In the genomic region with DNA sequence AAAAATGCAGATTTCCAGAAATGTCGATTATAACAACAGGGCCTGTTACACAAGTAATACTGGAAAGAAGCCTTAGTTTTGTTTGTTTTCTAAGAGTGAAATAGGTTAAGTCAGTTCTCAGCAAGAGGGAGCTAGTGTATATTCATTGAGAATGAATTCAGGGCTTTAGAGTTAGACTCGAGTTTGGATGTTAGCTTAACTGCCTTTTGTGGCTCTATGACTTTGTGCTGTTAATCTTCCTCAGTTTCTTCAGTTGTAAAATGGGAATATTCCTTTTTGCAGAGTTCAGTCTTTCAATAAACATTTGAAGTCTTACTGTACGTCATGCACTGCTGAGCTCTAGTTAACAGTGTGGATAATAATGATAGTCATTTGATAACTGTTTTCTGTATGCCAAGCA, we compare ENCODE assay signal across 8 cellular contexts. TPM values are rescaled to one million over a fixed set of nuclear protein-coding genes. Genes with fewer than 3 reads are reported as not detected.
A peak's percentile ranks its signal among the peaks of the same experiment; 100 is the strongest.
DNase-seq lines count a peak whose midpoint lies in the region; ATAC-seq, FAIRE-seq and TF ChIP-seq lines count a peak whose summit lies in the region.

No MANE protein-coding gene starts in this region.

- H3K9me3 ChIP-seq in endothelial cell of umbilical vein (replicated peaks; ENCODE audit: control insufficient read depth, insufficient read depth, low read length) (no peaks in the 10 kb centered on the region), neuron (ENCODE audit: low read length) (no peaks in the 10 kb centered on the region)

- POLR2A ChIA-PET in activated CD4-positive, alpha-beta T cell treated with anti-CD3 and anti-CD28 coated beads for 36 hours (lab: Charles Lee): interaction anchor here (0.7 to 3.6 kb wide), 5 partner anchors 11 to 34 kb away, joined by 3 to 27 read pairs (median 14); a partner anchor contains a TSS
- POLR2A ChIA-PET in endothelial cell of umbilical vein (lab: Charles Lee): no interaction called here

- H3K79me2 ChIP-seq in endothelial cell of umbilical vein (ENCODE audit: control insufficient read depth, insufficient read depth, low read length): peaks cover 59% of the 10 kb centered on the region

- FAIRE-seq in RCC 7860 (lab: Jason Lieb, UNC): peak; percentile 12
- FAIRE-seq in endothelial cell of umbilical vein (lab: Jason Lieb, UNC): peak; percentile 77

- H3K27ac Mint-ChIP-seq in activated CD4-positive, alpha-beta T cell treated with anti-CD3 and anti-CD28 coated beads for 36 hours: peak overlapping the region; percentile 97

- H3K36me3 ChIP-seq in endothelial cell of umbilical vein (ENCODE audit: control insufficient read depth in 2 of 2, extremely low read depth in 1 of 2, insufficient read depth in 2 of 2, low read length in 2 of 2): peaks cover 0 to 2% of the 10 kb centered on the region in 2 experiments
- H3K36me3 ChIP-seq in neuron (ENCODE audit: insufficient read depth, low read length): peaks cover 12% of the 10 kb centered on the region

- H3K9ac ChIP-seq in endothelial cell of umbilical vein (replicated peaks; ENCODE audit: extremely low read depth, insufficient read depth, low read length): peak overlapping the region; percentile 84

- no peak for TF ChIP-seq CTCF in endothelial cell of umbilical vein (IDR thresholded peaks at IDR 0.05; ENCODE audit: extremely low read depth in 1 of 2, insufficient read depth in 1 of 2, low read depth in 1 of 2, low read length in 2 of 2)

- H3K4me1 ChIP-seq in endothelial cell of umbilical vein (ENCODE audit: control insufficient read depth, extremely low read depth, insufficient read depth, low read length) (peaks cover 46% of the 10 kb centered on the region), neuron (ENCODE audit: insufficient read depth, low read length) (peaks cover 41% of the 10 kb centered on the region)

- peak overlapping the region; percentile 99 for H3K4me2 ChIP-seq in endothelial cell of umbilical vein (ENCODE audit: insufficient read depth, low read length)

- H3K9me3 Mint-ChIP-seq in activated CD4-positive, alpha-beta T cell treated with anti-CD3 and anti-CD28 coated beads for 36 hours (ENCODE audit: low read depth): no peaks in the 10 kb centered on the region

- dilution Hi-C loops in endothelial cell of umbilical vein (cut with MboI; ENCODE audit: extremely low pct_ligation_motif_present, low sequenced_read_pairs): no loop called here

- no peak for ATAC-seq in activated CD4-positive, alpha-beta T cell treated with anti-CD3 and anti-CD28 coated beads for 36 hours
- ATAC-seq in GM18517 (IDR thresholded peaks at IDR 0.05; ENCODE audit: unreplicated experiment): no peak

- no TSS peak for BruUV-seq in endothelial cell of umbilical vein (replicated peaks; lab: Mats Ljungman, UMichigan)

- peak overlapping the region; percentile 69 to 98 (median 92) for H3K4me3 ChIP-seq in endothelial cell of umbilical vein (replicated peaks in 1 of 3; ENCODE audit: insufficient read depth in 1 of 3, low read depth in 1 of 3, low read length in 3 of 3)
- peak overlapping the region; percentile 78 for H3K4me3 ChIP-seq in neuron (ENCODE audit: low read length)

- H4K20me1 ChIP-seq in endothelial cell of umbilical vein (replicated peaks; ENCODE audit: control insufficient read depth, extremely low read depth, insufficient read depth, low read length): peaks cover 6% of the 10 kb centered on the region

- H3K27me3 Mint-ChIP-seq in activated CD4-positive, alpha-beta T cell treated with anti-CD3 and anti-CD28 coated beads for 36 hours: no peaks in the 10 kb centered on the region

- H3K4me3 Mint-ChIP-seq in activated CD4-positive, alpha-beta T cell treated with anti-CD3 and anti-CD28 coated beads for 36 hours: peak overlapping the region; percentile 89

- H3K27ac ChIP-seq in endothelial cell of umbilical vein (ENCODE audit: insufficient read depth, low read depth, low read length): peak overlapping the region; percentile 95

- H3K9me1 ChIP-seq in endothelial cell of umbilical vein (replicated peaks; ENCODE audit: control insufficient read depth, extremely low read depth, insufficient read depth, low read length): no peaks in the 10 kb centered on the region

- DNase-seq in activated CD4-positive, alpha-beta T cell treated with anti-CD3 and anti-CD28 coated beads for 36 hours: no peak
- DNase-seq in activated CD4-positive, alpha-beta T cell treated with anti-CD3 and anti-CD28 coated beads, Interleukin-2, amount 50 U/mL, for 1 hour: no peak
- DNase-seq in RCC 7860 (ENCODE audit: low spot score) (peak; percentile 4), endothelial cell of umbilical vein (ENCODE audit: low read depth, low spot score) (peak; percentile 70), T-helper 9 cell (no peak), NCI-H2081 treated with DMSO at 0.1 percent for 48 hours (lab: John Stamatoyannopoulos, UW) (no peak)

- no peaks in the 10 kb centered on the region for H3K27me3 ChIP-seq in endothelial cell of umbilical vein (ENCODE audit: control insufficient read depth in 2 of 2, insufficient read depth in 2 of 2, low read length in 2 of 2)
- H3K27me3 ChIP-seq in neuron (ENCODE audit: insufficient read depth, low read length): no peaks in the 10 kb centered on the region

- TF ChIP-seq POLR2A in endothelial cell of umbilical vein (IDR thresholded peaks at IDR 0.05; ENCODE audit: low read depth, low read length): no peak

- peaks cover 55% of the 10 kb centered on the region for H3K36me3 Mint-ChIP-seq in activated CD4-positive, alpha-beta T cell treated with anti-CD3 and anti-CD28 coated beads for 36 hours (ENCODE audit: low read depth)

- CTCF ChIA-PET in activated CD4-positive, alpha-beta T cell treated with anti-CD3 and anti-CD28 coated beads for 36 hours (lab: Charles Lee): interaction anchor here (1.2 to 3.1 kb wide), 5 partner anchors 10 to 33 kb away, joined by 4 to 15 read pairs (median 11); a partner anchor contains a TSS
- CTCF ChIA-PET in endothelial cell of umbilical vein (lab: Charles Lee): interaction anchor here (0.8 to 3.1 kb wide), 10 partner anchors 11 to 413 kb away, joined by 3 to 23 read pairs (median 4); a partner anchor contains a TSS

- H2AFZ ChIP-seq in endothelial cell of umbilical vein (ENCODE audit: low read depth, low read length) (no peak overlapping the region), neuron (ENCODE audit: low read depth, low read length) (no peak overlapping the region)

- peaks cover 45% of the 10 kb centered on the region for H3K4me1 Mint-ChIP-seq in activated CD4-positive, alpha-beta T cell treated with anti-CD3 and anti-CD28 coated beads for 36 hours

- intact Hi-C loops in activated CD4-positive, alpha-beta T cell treated with anti-CD3 and anti-CD28 coated beads for 36 hours (cut with DNase I, micrococcal nuclease): loop anchor here (1.0 to 10.0 kb wide), 7 partner anchors 15 to 811 kb away; a partner anchor contains a TSS
- intact Hi-C loops in endothelial cell of umbilical vein (cut with micrococcal nuclease): loop anchor here (1.0 to 5.0 kb wide), 3 partner anchors 31 to 229 kb away; a partner anchor contains a TSS

TF ChIP-seq in endothelial cell of umbilical vein, 7 proteins besides CTCF, POLR2A, EP300 and RAD21:
- TF ChIP-seq, protein P1, sequence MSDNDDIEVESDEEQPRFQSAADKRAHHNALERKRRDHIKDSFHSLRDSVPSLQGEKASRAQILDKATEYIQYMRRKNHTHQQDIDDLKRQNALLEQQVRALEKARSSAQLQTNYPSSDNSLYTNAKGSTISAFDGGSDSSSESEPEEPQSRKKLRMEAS (IDR thresholded peaks at IDR 0.05; ENCODE audit: insufficient read depth, insufficient read length): no peak
- TF ChIP-seq FOS (IDR thresholded peaks at IDR 0.05; ENCODE audit: borderline replicate concordance, insufficient read depth, low read length) (no peak), MYC (IDR thresholded peaks at IDR 0.05; ENCODE audit: low read depth, low read length) (no peak), JUN (IDR thresholded peaks at IDR 0.05; ENCODE audit: borderline replicate concordance, insufficient read depth, insufficient read length, low read depth) (no peak), POLR2AphosphoS5 (IDR thresholded peaks at IDR 0.05; ENCODE audit: insufficient read depth, low read depth, low read length) (no peak), EZH2 (IDR thresholded peaks at IDR 0.05; ENCODE audit: borderline replicate concordance, low read depth, low read length, severe bottlenecking) (no peak), GATA2 (IDR thresholded peaks at IDR 0.05; ENCODE audit: insufficient read depth, insufficient read length, low read depth, low read length) (no peak)

RNA-seq across cellular contexts. Expression of a gene that starts 1.0 kb away (rescaled TPM):
- 100 to 1,000 TPM; 331 to 372 TPM for total RNA-seq in activated CD4-positive, alpha-beta T cell treated with anti-CD3 and anti-CD28 coated beads for 36 hours
- 147 and 152 TPM in 2 replicates for total RNA-seq in endothelial cell of umbilical vein
- 49.9 and 65.7 TPM in 2 replicates for polyA plus RNA-seq in endothelial cell of umbilical vein
- 113 and 124 TPM in 2 replicates for polyA plus RNA-seq in endothelial cell of umbilical vein (2011; cell fraction: cytosol; rRNA removed)
- polyA plus RNA-seq in endothelial cell of umbilical vein (2011; cell fraction: nucleus; rRNA removed): 62.7 and 69.5 TPM in 2 replicates
- polyA plus RNA-seq in endothelial cell of umbilical vein (2012): 131 and 161 TPM in 2 replicates
- 34.1 and 35.6 TPM in 2 replicates for polyA minus RNA-seq in endothelial cell of umbilical vein
- polyA minus RNA-seq in endothelial cell of umbilical vein (2011; cell fraction: cytosol; rRNA and poly(A)+ RNA removed): 33.0 TPM
- polyA minus RNA-seq in endothelial cell of umbilical vein (2011; cell fraction: nucleus; rRNA and poly(A)+ RNA removed): 70.7 and 82.1 TPM in 2 replicates

RNA-seq across cellular contexts. Expression of a gene that starts 33.1 kb away (rescaled TPM):
- total RNA-seq in activated CD4-positive, alpha-beta T cell treated with anti-CD3 and anti-CD28 coated beads for 36 hours: 10 to 100 TPM; 57.5 to 96.0 TPM
- 25.1 and 25.4 TPM in 2 replicates for total RNA-seq in endothelial cell of umbilical vein
- 1.5 and 1.7 TPM in 2 replicates for polyA plus RNA-seq in endothelial cell of umbilical vein
- polyA plus RNA-seq in endothelial cell of umbilical vein (2011; cell fraction: cytosol; rRNA removed): 1.7 and 2.5 TPM in 2 replicates
- polyA plus RNA-seq in endothelial cell of umbilical vein (2011; cell fraction: nucleus; rRNA removed): 12.5 and 12.9 TPM in 2 replicates
- polyA plus RNA-seq in endothelial cell of umbilical vein (2012): 12.9 and 13.2 TPM in 2 replicates
- 20.8 and 33.1 TPM in 2 replicates for polyA minus RNA-seq in endothelial cell of umbilical vein
- polyA minus RNA-seq in endothelial cell of umbilical vein (2011; cell fraction: cytosol; rRNA and poly(A)+ RNA removed): 31.9 TPM
- 33.0 and 37.7 TPM in 2 replicates for polyA minus RNA-seq in endothelial cell of umbilical vein (2011; cell fraction: nucleus; rRNA and poly(A)+ RNA removed)

Comparison
In these comparisons a context has a peak if more than half of its experiments do, and no peak if none do; other contexts are left out.
1. DNase-seq: peak in RCC 7860 (single experiment) and endothelial cell of umbilical vein (single experiment); none in activated CD4-positive, alpha-beta T cell treated with anti-CD3 and anti-CD28 coated beads for 36 hours (single experiment), activated CD4-positive, alpha-beta T cell treated with anti-CD3 and anti-CD28 coated beads, Interleukin-2, amount 50 U/mL, for 1 hour (single experiment), T-helper 9 cell (single experiment) and NCI-H2081 treated with DMSO at 0.1 percent for 48 hours (single experiment).